Comparison of ENCODE assay signal across 8 cellular contexts in genomic region chr5:17436345-17436744, GRCh38.
DNase-seq lines count a peak whose midpoint lies in the region; ATAC-seq and TF ChIP-seq lines count a peak whose summit lies in the region.

No MANE protein-coding gene starts in this region.

- H3K4ac ChIP-seq in mesendoderm (ENCODE audit: low read depth, low read length), result no peak overlapping the region

- H3K4me2 ChIP-seq in mesendoderm (ENCODE audit: low read length), result no peak overlapping the region

- no peak overlapping the region for H3K9ac ChIP-seq in mesendoderm (ENCODE audit: low read length)

- H2BK15ac ChIP-seq in mesendoderm (replicated peaks; ENCODE audit: low read depth), result no peak overlapping the region

- H3K9me3 ChIP-seq in sigmoid colon, result no peaks in the 10 kb centered on the region

- intact Hi-C loops in sigmoid colon (cut with DNase I), result no loop called here

- no peak overlapping the region for H2AK5ac ChIP-seq in mesendoderm (ENCODE audit: low read length)

- no peak for TF ChIP-seq EP300 in sigmoid colon (IDR thresholded peaks at IDR 0.05)

- peak overlapping the region; percentile 61 for H3K27ac ChIP-seq in VCaP
- H3K27ac ChIP-seq in sigmoid colon, result peak overlapping the region; percentile 14 to 39 (median 32)
- no peak overlapping the region for H3K27ac ChIP-seq in mesendoderm (ENCODE audit: low read depth, low read length)

- TF ChIP-seq CTCF in VCaP (conservative IDR thresholded peaks at IDR 0.05), result no peak
- TF ChIP-seq CTCF in sigmoid colon (IDR thresholded peaks at IDR 0.05), result no peak

- no peaks in the 10 kb centered on the region for H3K27me3 ChIP-seq in sigmoid colon
- H3K27me3 ChIP-seq in mesendoderm (ENCODE audit: insufficient read depth, low read length, poor library complexity), result no peaks in the 10 kb centered on the region

- H3K4me1 ChIP-seq in sigmoid colon (no peaks in the 10 kb centered on the region), mesendoderm (ENCODE audit: control insufficient read depth, low read depth, low read length) (no peaks in the 10 kb centered on the region)

- H3K36me3 ChIP-seq in sigmoid colon (no peaks in the 10 kb centered on the region), mesendoderm (ENCODE audit: control insufficient read depth, insufficient read depth, low read length) (no peaks in the 10 kb centered on the region)

- DNase-seq in sigmoid colon (no peak), LoVo (ENCODE audit: low spot score) (no peak), mesendoderm (no peak), NCI-H2196 treated with DMSO at 0.1 percent for 48 hours (lab: John Stamatoyannopoulos, UW; ENCODE audit: unreplicated experiment) (no peak), kidney glomerular epithelial cell (lab: John Stamatoyannopoulos, UW) (no peak)

- H4K8ac ChIP-seq in mesendoderm (ENCODE audit: low read depth, low read length), result no peak overlapping the region

- no peak overlapping the region for H2BK5ac ChIP-seq in mesendoderm (ENCODE audit: low read length)

- TF ChIP-seq POLR2A in sigmoid colon (IDR thresholded peaks at IDR 0.05), result no peak

- H3K4me3 ChIP-seq in sigmoid colon, result peak overlapping the region in 3 of 4 donors; percentile 5 to 19 (median 15)
- H3K4me3 ChIP-seq in mesendoderm (ENCODE audit: low read length), result no peak overlapping the region

- ATAC-seq in GM19324 (IDR thresholded peaks at IDR 0.05; ENCODE audit: low FRiP score, unreplicated experiment) (peak; percentile 57), HG03066 (IDR thresholded peaks at IDR 0.05; ENCODE audit: low read depth, unreplicated experiment) (peak; percentile 61)

- H2BK120ac ChIP-seq in mesendoderm (ENCODE audit: low read depth, low read length), result no peak overlapping the region

- H3K18ac ChIP-seq in mesendoderm (ENCODE audit: low read length), result no peak overlapping the region

- H3K56ac ChIP-seq in mesendoderm (ENCODE audit: low read length), result no peak overlapping the region

- 14 to 20% methylated on average over 4 of the region's 4 CpGs for WGBS in sigmoid colon, 2 donors
- WGBS in mesendoderm (ENCODE audit: extremely low coverage, insufficient coverage, low lambda C conversion rate), result no CpG with 5 or more reads among the region's 4 CpGs

- H4K5ac ChIP-seq in mesendoderm (ENCODE audit: low read length), result no peak overlapping the region

- no peak overlapping the region for H3K23ac ChIP-seq in mesendoderm (ENCODE audit: low read length)

- no peaks in the 10 kb centered on the region for H3K79me1 ChIP-seq in mesendoderm (ENCODE audit: low read length)

- no peaks in the 10 kb centered on the region for H3K79me2 ChIP-seq in mesendoderm (ENCODE audit: control insufficient read depth, insufficient read depth, low read length)
